Comparison of ENCODE assay signal across 18 cellular contexts in the genomic region with DNA sequence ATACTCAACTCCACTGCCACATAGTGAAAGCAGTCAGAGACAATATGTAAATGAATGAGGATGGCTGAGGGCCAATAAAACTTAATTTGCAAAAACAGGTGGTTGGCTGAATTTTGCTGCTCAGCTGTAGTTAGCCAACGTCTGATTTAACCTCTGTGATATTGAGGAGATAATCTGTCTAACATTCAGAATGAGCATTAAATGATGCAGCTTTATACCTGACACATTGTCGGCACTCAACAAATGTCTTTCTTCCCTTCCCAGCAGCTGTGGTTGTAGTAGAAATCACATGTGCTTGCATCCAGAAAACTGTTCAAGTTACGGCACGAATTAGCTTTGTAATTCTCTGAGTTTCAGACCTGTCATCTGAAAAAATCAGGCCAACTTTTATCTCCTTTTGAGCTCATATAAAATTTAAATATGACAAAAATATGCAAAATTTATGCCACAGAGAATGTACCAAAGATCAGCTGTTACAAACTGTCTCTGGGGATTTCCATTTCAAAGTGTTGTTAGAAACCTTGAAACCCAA.
DNase-seq lines count a peak whose midpoint lies in the region; ATAC-seq and TF ChIP-seq lines count a peak whose summit lies in the region.
"Had no signal": no experiment of that assay in that cellular context is flagged by ENCODE, and none has a peak within 500 bp of the region (broad histone marks: within the 10 kb centered on the region; RNA-seq: fewer than 3 reads in every experiment).

No MANE protein-coding gene starts in this region.

- no peak for TF ChIP-seq POLR2A in uterus (IDR thresholded peaks at IDR 0.05)

- TF ChIP-seq CTCF in BE2C (IDR thresholded peaks at IDR 0.05; ENCODE audit: low read depth, low read length) (no peak), uterus (IDR thresholded peaks at IDR 0.05) (no peak)

- H3K27ac ChIP-seq in SJCRH30 (no peak overlapping the region), uterus (no peak overlapping the region)
- H3K27ac ChIP-seq: neutrophil, PC-9, sigmoid colon had no signal

- H3K27me3 ChIP-seq in BE2C = no peaks in the 10 kb centered on the region
- H3K27me3 ChIP-seq in SJCRH30 = no peaks in the 10 kb centered on the region
- H3K27me3 ChIP-seq in uterus = no peaks in the 10 kb centered on the region
- H3K27me3 ChIP-seq: neutrophil, sigmoid colon had no signal

- intact Hi-C loops in uterus (cut with DNase I; ENCODE audit: low total_unique reads) = no loop called here

- H3K4me1 ChIP-seq in BE2C (peaks cover 28% of the 10 kb centered on the region), SJCRH30 (peaks cover 6% of the 10 kb centered on the region; the same call in 1 of the 2 replicates), uterus (no peaks in the 10 kb centered on the region)
- H3K4me1 ChIP-seq: sigmoid colon had no signal

- H3K4me3 ChIP-seq in BE2C (ENCODE audit: low read depth, low read length) (peak overlapping the region; percentile 15; the same call in 1 of the 2 replicates), SJCRH30 (peak overlapping the region; percentile 19; the same call in 1 of the 2 replicates), uterus (no peak overlapping the region)
- H3K4me3 ChIP-seq: PC-9, sigmoid colon had no signal

- H3K9me3 ChIP-seq in BE2C = no peaks in the 10 kb centered on the region
- no peaks in the 10 kb centered on the region for H3K9me3 ChIP-seq in SJCRH30 (replicated peaks)
- no peaks in the 10 kb centered on the region for H3K9me3 ChIP-seq in uterus
- H3K9me3 ChIP-seq: neutrophil, sigmoid colon had no signal

- peak; percentile 34 for ATAC-seq in GM18517 (IDR thresholded peaks at IDR 0.05; ENCODE audit: unreplicated experiment)
- peak; percentile 32 for ATAC-seq in HG03095 (IDR thresholded peaks at IDR 0.05; ENCODE audit: unreplicated experiment)
- no peak for ATAC-seq in HG03039 (IDR thresholded peaks at IDR 0.05; ENCODE audit: unreplicated experiment)

- H3K36me3 ChIP-seq in BE2C = no peaks in the 10 kb centered on the region
- no peaks in the 10 kb centered on the region for H3K36me3 ChIP-seq in SJCRH30
- H3K36me3 ChIP-seq in uterus = no peaks in the 10 kb centered on the region
- H3K36me3 ChIP-seq: neutrophil, sigmoid colon had no signal

- DNase-seq in BE2C (no peak), SJCRH30 (peak; percentile 16 to 46), uterus (no peak), iPS-NIHi7 (ENCODE audit: extremely low spot score) (no peak), DMS53 treated with DMSO at 0.1 percent for 48 hours (lab: John Stamatoyannopoulos, UW; ENCODE audit: unreplicated experiment) (no peak)
- DNase-seq: activated CD8-positive, alpha-beta memory T cell treated with anti-CD3 and anti-CD28 coated beads, Interleukin-2, amount 50 U/mL, for 48 hours; amniotic stem cell; Calu3; mesenchymal stem cell; NCI-H187 treated with DMSO at 0.1 percent for 48 hours; NCI-H510A treated with DMSO at 0.1 percent for 48 hours; PC-9; sigmoid colon; stimulated activated CD4-positive, alpha-beta T cell treated with anti-CD3 and anti-CD28 coated beads, Interleukin-4, amount 100 ng/mL, for 4 hours had no signal

Comparison
In these comparisons a context has a peak if more than half of its experiments do, and no peak if none do; other contexts are left out.
1. DNase-seq: peak in SJCRH30 (2 of 2); none in BE2C (single experiment), uterus (0 of 2), iPS-NIHi7 (single experiment) and DMS53 treated with DMSO at 0.1 percent for 48 hours (single experiment).
2. H3K4me3 ChIP-seq: peak in BE2C (single experiment) and SJCRH30 (single experiment); none in uterus (0 of 2).